ENCODE assay signal across 9 cellular contexts in genomic region chr3:170419301-170420087, GRCh38. TPM values are rescaled to one million over a fixed set of nuclear protein-coding genes. Genes with fewer than 3 reads are reported as not detected.
DNase-seq lines count a peak whose midpoint lies in the region; ATAC-seq and TF ChIP-seq lines count a peak whose summit lies in the region.
"Had no signal": no experiment of that assay in that cellular context is flagged by ENCODE, and none has a peak within 500 bp of the region (broad histone marks: within the 10 kb centered on the region; RNA-seq: fewer than 3 reads in every experiment).

No MANE protein-coding gene starts in this region.

- H3K27ac ChIP-seq in dorsolateral prefrontal cortex = peak overlapping the region; percentile 38 to 98 (median 92)
- H3K27ac ChIP-seq in right lobe of liver = peak overlapping the region in 1 of 3 donors; percentile 4
- H3K27ac ChIP-seq in temporal lobe (ENCODE audit: low read depth, low read length) = peak overlapping the region; percentile 93

- 8% methylated on average over 8 of the region's 69 CpGs for WGBS in right lobe of liver (ENCODE audit: insufficient coverage, low coverage, low lambda C conversion rate, missing lambda C conversion rate)

- no peak for TF ChIP-seq POLR2A in right lobe of liver (IDR thresholded peaks at IDR 0.05)

- peaks cover 0 to 13% (median 0%) of the 10 kb centered on the region in 4 donors for H3K4me1 ChIP-seq in right lobe of liver

- POLR2A ChIA-PET in activated CD4-positive, alpha-beta T cell treated with anti-CD3 and anti-CD28 coated beads for 36 hours (lab: Charles Lee) = no interaction called here

- peaks cover 0 to 27% (median 3%) of the 10 kb centered on the region in 45 donors for H3K27me3 ChIP-seq in dorsolateral prefrontal cortex
- peaks cover 0 to 8% of the 10 kb centered on the region in 2 donors for H3K27me3 ChIP-seq in right lobe of liver

- H3K27ac Mint-ChIP-seq in activated CD4-positive, alpha-beta T cell treated with anti-CD3 and anti-CD28 coated beads for 36 hours = no peak overlapping the region
- H3K27ac Mint-ChIP-seq: CD4-positive, CD25-positive, alpha-beta regulatory T cell had no signal

- no peaks in the 10 kb centered on the region for H3K36me3 Mint-ChIP-seq in activated CD4-positive, alpha-beta T cell treated with anti-CD3 and anti-CD28 coated beads for 36 hours (ENCODE audit: low read depth)
- H3K36me3 Mint-ChIP-seq: CD4-positive, CD25-positive, alpha-beta regulatory T cell had no signal

- no peaks in the 10 kb centered on the region for H3K36me3 ChIP-seq in right lobe of liver

- peak; percentile 17 for ATAC-seq in activated CD4-positive, alpha-beta T cell treated with anti-CD3 and anti-CD28 coated beads for 36 hours
- ATAC-seq in right lobe of liver (peak; percentile 32 to 57 (median 50)), HG03108 (IDR thresholded peaks at IDR 0.05; ENCODE audit: unreplicated experiment) (no peak), GM21360 (IDR thresholded peaks at IDR 0.05; ENCODE audit: unreplicated experiment) (no peak)

- H3K9me3 ChIP-seq in right lobe of liver = no peaks in the 10 kb centered on the region

- H3K4me1 Mint-ChIP-seq in activated CD4-positive, alpha-beta T cell treated with anti-CD3 and anti-CD28 coated beads for 36 hours = peaks cover 7% of the 10 kb centered on the region

- TF ChIP-seq CTCF in dorsolateral prefrontal cortex (IDR thresholded peaks at IDR 0.05 in 54 of 56, conservative IDR thresholded peaks at IDR 0.05 in 2 of 56; ENCODE audit: low read depth in 1 of 56, partially characterized antibody in 56 of 56) = peak in 5 of 56 donors; percentile 8 to 37 (median 20)
- no peak for TF ChIP-seq CTCF in right lobe of liver (IDR thresholded peaks at IDR 0.05)

- intact Hi-C loops in activated CD4-positive, alpha-beta T cell treated with anti-CD3 and anti-CD28 coated beads for 36 hours (cut with DNase I, micrococcal nuclease) = loop anchor here in 1 of 2 experiments (5.0 kb wide), 1 partner anchor 153 kb away; no protein-coding TSS in a partner anchor
- intact Hi-C loops in dorsolateral prefrontal cortex (cut with DNase I) (loop anchor here (2.0 to 10.0 kb wide), 7 partner anchors 47 to 393 kb away; no protein-coding TSS in a partner anchor), right lobe of liver (cut with DNase I) (loop anchor here in 1 of 2 donors (5.0 to 10.0 kb wide), 2 partner anchors 273 to 395 kb away; no protein-coding TSS in a partner anchor)

- H3K4me3 Mint-ChIP-seq in activated CD4-positive, alpha-beta T cell treated with anti-CD3 and anti-CD28 coated beads for 36 hours = peak overlapping the region; percentile 13

- CTCF ChIA-PET in activated CD4-positive, alpha-beta T cell treated with anti-CD3 and anti-CD28 coated beads for 36 hours (lab: Charles Lee) = no interaction called here

- H3K4me3 ChIP-seq in dorsolateral prefrontal cortex = peak overlapping the region; percentile 54 to 92 (median 72)
- peak overlapping the region; percentile 22 to 51 (median 39) for H3K4me3 ChIP-seq in right lobe of liver

- DNase-seq in activated CD4-positive, alpha-beta T cell treated with anti-CD3 and anti-CD28 coated beads for 36 hours = peak; percentile 36
- no peak for DNase-seq in activated CD4-positive, alpha-beta T cell treated with anti-CD3 and anti-CD28 coated beads for 4 hours
- DNase-seq in dorsolateral prefrontal cortex = peak in 8 of 10 donors; percentile 31 to 78 (median 56)
- DNase-seq in right lobe of liver = no peak
- DNase-seq in AML-193 (lab: John Stamatoyannopoulos, UW) = no peak
- DNase-seq: CD4-positive, CD25-positive, alpha-beta regulatory T cell had no signal

- no peaks in the 10 kb centered on the region for H3K9me3 Mint-ChIP-seq in activated CD4-positive, alpha-beta T cell treated with anti-CD3 and anti-CD28 coated beads for 36 hours (ENCODE audit: low read depth)
- H3K9me3 Mint-ChIP-seq: CD4-positive, CD25-positive, alpha-beta regulatory T cell had no signal

- H3K27me3 Mint-ChIP-seq in activated CD4-positive, alpha-beta T cell treated with anti-CD3 and anti-CD28 coated beads for 36 hours = peaks cover 41% of the 10 kb centered on the region

RNA-seq across cellular contexts. Expression of gene CLDN11, which starts 0.8 kb away (rescaled TPM):
- total RNA-seq in activated CD4-positive, alpha-beta T cell treated with anti-CD3 and anti-CD28 coated beads for 36 hours = not detected
- total RNA-seq in dorsolateral prefrontal cortex (1,000 to 10,000 TPM in 1 of 120 experiments, 100 to 1,000 TPM in 95, 10 to 100 TPM in 24; 24.4 to 1,165 (median 178) TPM), right lobe of liver (1 to 10 TPM in 5 of 6 experiments, under 1 TPM in 1; 0.97 to 5.0 (median 1.5) TPM), temporal lobe (14.5 TPM)
- total RNA-seq: CD4-positive, CD25-positive, alpha-beta regulatory T cell had no signal

Comparison
In these comparisons a context has a peak if more than half of its experiments do, and no peak if none do; other contexts are left out.
1. DNase-seq: peak in activated CD4-positive, alpha-beta T cell treated with anti-CD3 and anti-CD28 coated beads for 36 hours (single experiment) and dorsolateral prefrontal cortex (8 of 10); none in activated CD4-positive, alpha-beta T cell treated with anti-CD3 and anti-CD28 coated beads for 4 hours (0 of 2), right lobe of liver (0 of 3) and AML-193 (0 of 2).
2. ATAC-seq: peak in activated CD4-positive, alpha-beta T cell treated with anti-CD3 and anti-CD28 coated beads for 36 hours (single experiment) and right lobe of liver (4 of 4); none in HG03108 (single experiment) and GM21360 (single experiment).